9 cellular contexts compared by ENCODE assay signal in genomic region chr2:136131961-136132839, GRCh38. TPM values are rescaled to one million over a fixed set of nuclear protein-coding genes. Genes with fewer than 3 reads are reported as not detected.
DNase-seq lines count a peak whose midpoint lies in the region; ATAC-seq and FAIRE-seq lines count a peak whose summit lies in the region.
"Had no signal": no experiment of that assay in that cellular context is flagged by ENCODE, and none has a peak within 500 bp of the region (broad histone marks: within the 10 kb centered on the region; RNA-seq: fewer than 3 reads in every experiment).

No MANE protein-coding gene starts in this region.

- peaks cover 81 to 98% of the 10 kb centered on the region in 2 donors for H3K4me1 Mint-ChIP-seq in stimulated activated naive B cell treated with anti-CD40 and anti-IgM and Interleukin-4, amounts not matched to agents 10 μg/mL and 1 μg/mL and 100 μg/mL, for 72 hours

- no peaks in the 10 kb centered on the region for H3K27me3 Mint-ChIP-seq in stimulated activated naive B cell treated with anti-CD40 and anti-IgM and Interleukin-4, amounts not matched to agents 10 μg/mL and 1 μg/mL and 100 μg/mL, for 72 hours

- H3K36me3 ChIP-seq in MG63 = no peaks in the 10 kb centered on the region

- peak overlapping the region; percentile 95 for H3K27ac Mint-ChIP-seq in stimulated activated naive B cell treated with anti-CD40 and anti-IgM and Interleukin-4, amounts not matched to agents 10 μg/mL and 1 μg/mL and 100 μg/mL, for 72 hours

- H3K4me3 Mint-ChIP-seq in stimulated activated naive B cell treated with anti-CD40 and anti-IgM and Interleukin-4, amounts not matched to agents 10 μg/mL and 1 μg/mL and 100 μg/mL, for 72 hours = peak overlapping the region; percentile 66 to 77

- ATAC-seq in GM18517 (IDR thresholded peaks at IDR 0.05; ENCODE audit: unreplicated experiment) = peak; percentile 85
- peak; percentile 81 for ATAC-seq in HG02610 (IDR thresholded peaks at IDR 0.05; ENCODE audit: unreplicated experiment)
- peak; percentile 70 to 74 for ATAC-seq in stimulated activated naive B cell treated with anti-CD40 and anti-IgM and Interleukin-4, amounts not matched to agents 10 μg/mL and 1 μg/mL and 100 μg/mL, for 72 hours (replicated peaks)

- H3K9me3 ChIP-seq in MG63 = no peaks in the 10 kb centered on the region

- peaks cover 2 to 4% of the 10 kb centered on the region in 2 donors for H3K36me3 Mint-ChIP-seq in stimulated activated naive B cell treated with anti-CD40 and anti-IgM and Interleukin-4, amounts not matched to agents 10 μg/mL and 1 μg/mL and 100 μg/mL, for 72 hours

- peaks cover 2 to 4% of the 10 kb centered on the region in 2 donors for H3K9me3 Mint-ChIP-seq in stimulated activated naive B cell treated with anti-CD40 and anti-IgM and Interleukin-4, amounts not matched to agents 10 μg/mL and 1 μg/mL and 100 μg/mL, for 72 hours

- H3K4me3 ChIP-seq in MG63 = no peak overlapping the region

- H3K27me3 ChIP-seq in MG63 = no peaks in the 10 kb centered on the region

- DNase-seq in NOMO-1 treated with DMSO at 0.1 percent for 48 hours (lab: John Stamatoyannopoulos, UW; ENCODE audit: unreplicated experiment) (peak; percentile 97), MG63 (no peak), HTR-8/SVneo (ENCODE audit: insufficient read length, low spot score) (no peak), GM03348 (ENCODE audit: low spot score) (no peak)
- peak; percentile 67 for DNase-seq in activated naive CD4-positive, alpha-beta T cell treated with anti-CD3 and anti-CD28 coated beads, Interleukin-2, amount 50 U/mL, for 16 hours
- DNase-seq in stimulated activated naive B cell treated with anti-CD40 and anti-IgM and Interleukin-4, amounts not matched to agents 10 μg/mL and 1 μg/mL and 100 μg/mL, for 72 hours = peak; percentile 92

- no peak for FAIRE-seq in HTR-8/SVneo (lab: Jason Lieb, UNC)

RNA-seq across cellular contexts. Expression of gene CXCR4, which starts 14.3 kb away (rescaled TPM):
- not detected in 2 replicates for total RNA-seq in MG63 (2014; rRNA removed; shearing (Covaris generic); ENCODE audit: low replicate concordance)
- total RNA-seq: LHCN-M2 had no signal

Comparison
In these comparisons a context has a peak if more than half of its experiments do, and no peak if none do; other contexts are left out.
1. DNase-seq: peak in NOMO-1 treated with DMSO at 0.1 percent for 48 hours (single experiment), activated naive CD4-positive, alpha-beta T cell treated with anti-CD3 and anti-CD28 coated beads, Interleukin-2, amount 50 U/mL, for 16 hours (single experiment) and stimulated activated naive B cell treated with anti-CD40 and anti-IgM and Interleukin-4, amounts not matched to agents 10 μg/mL and 1 μg/mL and 100 μg/mL, for 72 hours (single experiment); none in MG63 (single experiment), HTR-8/SVneo (single experiment) and GM03348 (single experiment).
2. Peak in every context shown above with its lines, with median percentiles within 50 percentile points of each other: ATAC-seq.